12 cellular contexts compared by ENCODE assay signal in genomic region chr17:50785942-50786570, GRCh38. TPM values are rescaled to one million over a fixed set of nuclear protein-coding genes. Genes with fewer than 3 reads are reported as not detected.
DNase-seq lines count a peak whose midpoint lies in the region; ATAC-seq and TF ChIP-seq lines count a peak whose summit lies in the region.
"Had no signal": no experiment of that assay in that cellular context is flagged by ENCODE, and none has a peak within 500 bp of the region (broad histone marks: within the 10 kb centered on the region; RNA-seq: fewer than 3 reads in every experiment).

No MANE protein-coding gene starts in this region.

- DNase-seq in NCI-H82 treated with DMSO at 0.1 percent for 48 hours (lab: John Stamatoyannopoulos, UW; ENCODE audit: unreplicated experiment) (peak; percentile 98), fibroblast of peridontal ligament (ENCODE audit: extremely low read depth) (peak; percentile 86), neural crest cell (ENCODE audit: low read depth, low spot score) (no peak)
- DNase-seq in stimulated activated naive B cell treated with anti-CD40 and anti-IgM and Interleukin-4, amounts not matched to agents 10 μg/mL and 1 μg/mL and 100 μg/mL, for 72 hours, result no peak
- DNase-seq in activated naive CD8-positive, alpha-beta T cell treated with anti-CD3 and anti-CD28 coated beads for 36 hours, result no peak
- DNase-seq in activated naive CD4-positive, alpha-beta T cell treated with anti-CD3 and anti-CD28 coated beads for 36 hours, result no peak
- DNase-seq: activated naive CD4-positive, alpha-beta T cell; COR-L47; upper lobe of left lung had no signal

- TF ChIP-seq CTCF in C4-2B (conservative IDR thresholded peaks at IDR 0.05) (no peak), neural crest cell (conservative IDR thresholded peaks at IDR 0.05) (no peak)

- intact Hi-C loops in activated naive CD4-positive, alpha-beta T cell treated with anti-CD3 and anti-CD28 coated beads for 36 hours (cut with micrococcal nuclease), result no loop called here

- H3K27ac ChIP-seq in C4-2B, result peak overlapping the region; percentile 16; the same call in 1 of the 2 replicates
- H3K27ac ChIP-seq: upper lobe of left lung had no signal

- no peak for ATAC-seq in GM19395 (IDR thresholded peaks at IDR 0.05; ENCODE audit: unreplicated experiment)
- ATAC-seq in stimulated activated naive B cell treated with anti-CD40 and anti-IgM and Interleukin-4, amounts not matched to agents 10 μg/mL and 1 μg/mL and 100 μg/mL, for 72 hours (replicated peaks), result no peak

- CTCF ChIA-PET in activated naive CD4-positive, alpha-beta T cell treated with anti-CD3 and anti-CD28 coated beads for 36 hours (lab: Charles Lee), result interaction anchor here (0.8 to 10.2 kb wide), 8 partner anchors 13 to 389 kb away, joined by 3 to 79 read pairs (median 6); partner anchors contain the start of gene LRRC59

- H3K27me3 Mint-ChIP-seq in neural crest cell (ENCODE audit: low read depth), result no peaks in the 10 kb centered on the region
- H3K27me3 Mint-ChIP-seq in stimulated activated naive B cell treated with anti-CD40 and anti-IgM and Interleukin-4, amounts not matched to agents 10 μg/mL and 1 μg/mL and 100 μg/mL, for 72 hours, result peaks cover 7 to 14% of the 10 kb centered on the region in 2 donors
- peaks cover 12% of the 10 kb centered on the region for H3K27me3 Mint-ChIP-seq in activated naive CD8-positive, alpha-beta T cell treated with anti-CD3 and anti-CD28 coated beads for 36 hours
- H3K27me3 Mint-ChIP-seq in activated naive CD4-positive, alpha-beta T cell treated with anti-CD3 and anti-CD28 coated beads for 36 hours (ENCODE audit: low read depth), result peaks cover 4% of the 10 kb centered on the region

- no peaks in the 10 kb centered on the region for H3K9me3 Mint-ChIP-seq in neural crest cell
- no peaks in the 10 kb centered on the region for H3K9me3 Mint-ChIP-seq in stimulated activated naive B cell treated with anti-CD40 and anti-IgM and Interleukin-4, amounts not matched to agents 10 μg/mL and 1 μg/mL and 100 μg/mL, for 72 hours
- H3K9me3 Mint-ChIP-seq in activated naive CD8-positive, alpha-beta T cell treated with anti-CD3 and anti-CD28 coated beads for 36 hours, result no peaks in the 10 kb centered on the region
- no peaks in the 10 kb centered on the region for H3K9me3 Mint-ChIP-seq in activated naive CD4-positive, alpha-beta T cell treated with anti-CD3 and anti-CD28 coated beads for 36 hours
- H3K9me3 Mint-ChIP-seq: T-helper 1 cell treated with Interleukin-12 subunit alpha and Interleukin-12 subunit beta and Interleukin-4 antibody, amounts not matched to agents 30 μg/mL and 1 μg/mL, for 36 hours had no signal

- H3K4me1 Mint-ChIP-seq in neural crest cell, result peaks cover 12% of the 10 kb centered on the region
- H3K4me1 Mint-ChIP-seq in stimulated activated naive B cell treated with anti-CD40 and anti-IgM and Interleukin-4, amounts not matched to agents 10 μg/mL and 1 μg/mL and 100 μg/mL, for 72 hours, result peaks cover 7 to 9% of the 10 kb centered on the region in 2 donors
- H3K4me1 Mint-ChIP-seq in activated naive CD8-positive, alpha-beta T cell treated with anti-CD3 and anti-CD28 coated beads for 36 hours, result peaks cover 15% of the 10 kb centered on the region
- peaks cover 10% of the 10 kb centered on the region for H3K4me1 Mint-ChIP-seq in activated naive CD4-positive, alpha-beta T cell treated with anti-CD3 and anti-CD28 coated beads for 36 hours (ENCODE audit: low read depth)

- H3K36me3 Mint-ChIP-seq in neural crest cell (ENCODE audit: low read depth), result no peaks in the 10 kb centered on the region
- no peaks in the 10 kb centered on the region for H3K36me3 Mint-ChIP-seq in stimulated activated naive B cell treated with anti-CD40 and anti-IgM and Interleukin-4, amounts not matched to agents 10 μg/mL and 1 μg/mL and 100 μg/mL, for 72 hours
- H3K36me3 Mint-ChIP-seq in activated naive CD8-positive, alpha-beta T cell treated with anti-CD3 and anti-CD28 coated beads for 36 hours, result no peaks in the 10 kb centered on the region
- H3K36me3 Mint-ChIP-seq in activated naive CD4-positive, alpha-beta T cell treated with anti-CD3 and anti-CD28 coated beads for 36 hours (ENCODE audit: low read depth), result no peaks in the 10 kb centered on the region

- no peak overlapping the region for H3K4me3 Mint-ChIP-seq in neural crest cell
- no peak overlapping the region for H3K4me3 Mint-ChIP-seq in stimulated activated naive B cell treated with anti-CD40 and anti-IgM and Interleukin-4, amounts not matched to agents 10 μg/mL and 1 μg/mL and 100 μg/mL, for 72 hours
- no peak overlapping the region for H3K4me3 Mint-ChIP-seq in activated naive CD8-positive, alpha-beta T cell treated with anti-CD3 and anti-CD28 coated beads for 36 hours
- no peak overlapping the region for H3K4me3 Mint-ChIP-seq in activated naive CD4-positive, alpha-beta T cell treated with anti-CD3 and anti-CD28 coated beads for 36 hours
- H3K4me3 Mint-ChIP-seq: T-helper 1 cell treated with Interleukin-12 subunit alpha and Interleukin-12 subunit beta and Interleukin-4 antibody, amounts not matched to agents 30 μg/mL and 1 μg/mL, for 36 hours had no signal

- H3K27ac Mint-ChIP-seq in neural crest cell (ENCODE audit: unreplicated experiment), result peak overlapping the region; percentile 81
- H3K27ac Mint-ChIP-seq in stimulated activated naive B cell treated with anti-CD40 and anti-IgM and Interleukin-4, amounts not matched to agents 10 μg/mL and 1 μg/mL and 100 μg/mL, for 72 hours, result no peak overlapping the region
- H3K27ac Mint-ChIP-seq in activated naive CD8-positive, alpha-beta T cell treated with anti-CD3 and anti-CD28 coated beads for 36 hours, result no peak overlapping the region
- no peak overlapping the region for H3K27ac Mint-ChIP-seq in activated naive CD4-positive, alpha-beta T cell treated with anti-CD3 and anti-CD28 coated beads for 36 hours
- H3K27ac Mint-ChIP-seq: T-helper 1 cell treated with Interleukin-12 subunit alpha and Interleukin-12 subunit beta and Interleukin-4 antibody, amounts not matched to agents 30 μg/mL and 1 μg/mL, for 36 hours had no signal

RNA-seq across cellular contexts. Expression of gene ANKRD40CL, which starts 18.7 kb away (rescaled TPM):
- not detected in 2 replicates for total RNA-seq in neural crest cell
- not detected for total RNA-seq in activated naive CD8-positive, alpha-beta T cell treated with anti-CD3 and anti-CD28 coated beads for 36 hours
- not detected for total RNA-seq in activated naive CD4-positive, alpha-beta T cell treated with anti-CD3 and anti-CD28 coated beads for 36 hours
- total RNA-seq: upper lobe of left lung had no signal

RNA-seq across cellular contexts. Expression of gene WFIKKN2, which starts 49.3 kb away (rescaled TPM):
- total RNA-seq in neural crest cell, result 0.07 and 0.09 TPM in 2 replicates
- not detected for total RNA-seq in activated naive CD8-positive, alpha-beta T cell treated with anti-CD3 and anti-CD28 coated beads for 36 hours
- total RNA-seq in activated naive CD4-positive, alpha-beta T cell treated with anti-CD3 and anti-CD28 coated beads for 36 hours, result not detected

Comparison
In these comparisons a context has a peak if more than half of its experiments do, and no peak if none do; other contexts are left out.
1. DNase-seq: peak in NCI-H82 treated with DMSO at 0.1 percent for 48 hours (single experiment) and fibroblast of peridontal ligament (single experiment); none in neural crest cell (single experiment), stimulated activated naive B cell treated with anti-CD40 and anti-IgM and Interleukin-4, amounts not matched to agents 10 μg/mL and 1 μg/mL and 100 μg/mL, for 72 hours (single experiment), activated naive CD8-positive, alpha-beta T cell treated with anti-CD3 and anti-CD28 coated beads for 36 hours (single experiment) and activated naive CD4-positive, alpha-beta T cell treated with anti-CD3 and anti-CD28 coated beads for 36 hours (single experiment).